Comparison of ENCODE assay signal across 19 cellular contexts in the genomic region with DNA sequence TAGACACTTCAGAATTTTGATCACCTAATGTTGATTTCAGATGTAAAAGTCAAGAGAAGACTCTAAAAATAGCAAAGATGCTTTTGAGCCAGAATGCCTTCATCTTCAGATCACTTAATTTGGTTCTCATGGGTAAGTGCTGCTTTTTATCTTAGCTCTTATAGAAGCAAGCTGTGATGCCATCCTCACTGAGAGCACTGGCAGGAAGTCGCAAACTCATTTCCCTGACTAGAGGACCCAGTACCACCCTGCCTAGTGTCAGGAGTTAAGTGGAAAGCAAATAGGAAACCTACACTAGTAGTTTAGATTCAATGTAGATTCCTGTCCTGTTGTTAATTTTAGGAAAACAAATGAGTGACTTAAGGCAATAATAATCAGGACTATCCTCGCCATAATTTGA. TPM values are rescaled to one million over a fixed set of nuclear protein-coding genes. Genes with fewer than 3 reads are reported as not detected.
DNase-seq lines count a peak whose midpoint lies in the region; ATAC-seq and TF ChIP-seq lines count a peak whose summit lies in the region.
"Had no signal": no experiment of that assay in that cellular context is flagged by ENCODE, and none has a peak within 500 bp of the region (broad histone marks: within the 10 kb centered on the region; RNA-seq: fewer than 3 reads in every experiment).

No MANE protein-coding gene starts in this region.

- no peaks in the 10 kb centered on the region for H3K27me3 ChIP-seq in CD8-positive, alpha-beta T cell (ENCODE audit: insufficient read depth, low read length)
- no peaks in the 10 kb centered on the region for H3K27me3 ChIP-seq in endodermal cell (ENCODE audit: control insufficient read depth, insufficient read depth, low read length, poor library complexity, severe bottlenecking)
- H3K27me3 ChIP-seq in upper lobe of left lung, result no peaks in the 10 kb centered on the region
- H3K27me3 ChIP-seq: foreskin keratinocyte, right lobe of liver, stomach, vagina had no signal

- no peaks in the 10 kb centered on the region for H3K9me3 Mint-ChIP-seq in CD8-positive, alpha-beta T cell
- H3K9me3 Mint-ChIP-seq in T-cell (no peaks in the 10 kb centered on the region), endodermal cell (peaks cover 26% of the 10 kb centered on the region)
- H3K9me3 Mint-ChIP-seq in dendritic cell treated with granulocyte-macrophage colony-stimulating factor and Interleukin-4, amounts not matched to agents 40 ng/mL and 50 ng/mL, for 4 days, result no peaks in the 10 kb centered on the region

- H3K4me1 Mint-ChIP-seq in CD8-positive, alpha-beta T cell (ENCODE audit: low read depth), result peaks cover 85% of the 10 kb centered on the region
- H3K4me1 Mint-ChIP-seq in T-cell (peaks cover 90 to 92% (median 90%) of the 10 kb centered on the region in 3 donors), endodermal cell (no peaks in the 10 kb centered on the region)
- H3K4me1 Mint-ChIP-seq in dendritic cell treated with granulocyte-macrophage colony-stimulating factor and Interleukin-4, amounts not matched to agents 40 ng/mL and 50 ng/mL, for 4 days (ENCODE audit: low read depth), result peaks cover 62% of the 10 kb centered on the region

- peaks cover 82% of the 10 kb centered on the region for H3K4me1 ChIP-seq in CD8-positive, alpha-beta T cell (ENCODE audit: insufficient read depth, low read length)
- no peaks in the 10 kb centered on the region for H3K4me1 ChIP-seq in endodermal cell (ENCODE audit: control insufficient read depth, insufficient read depth, low read length)
- H3K4me1 ChIP-seq in upper lobe of left lung, result peaks cover 8 to 23% (median 14%) of the 10 kb centered on the region in 4 donors
- H3K4me1 ChIP-seq: vagina had no signal

- DNase-seq in NCI-H748 (lab: John Stamatoyannopoulos, UW; ENCODE audit: unreplicated experiment) (peak; percentile 9), NCI-H748 treated with DMSO at 0.1 percent for 48 hours (lab: John Stamatoyannopoulos, UW) (no peak), T-cell (peak in 3 of 34 experiments; percentile 8 to 38 (median 22)), endodermal cell (no peak), NCI-H2107 treated with DMSO at 0.1 percent for 48 hours (lab: John Stamatoyannopoulos, UW; ENCODE audit: unreplicated experiment) (no peak), upper lobe of left lung (no peak)
- peak in 1 of 7 experiments; percentile 18 for DNase-seq in CD8-positive, alpha-beta T cell
- DNase-seq: anterior cingulate cortex, foreskin keratinocyte, Kasumi-1, left cardiac atrium, NCI-H1436 treated with DMSO at 0.1 percent for 48 hours, NCI-H345, right lobe of liver, Right ventricle myocardium superior, stomach had no signal

- 89 to 100% methylated on average over 2 of the region's 2 CpGs for WGBS in endodermal cell (ENCODE audit: insufficient coverage in 1 of 2, insufficient read length in 1 of 2), 2 experiments
- WGBS in upper lobe of left lung, 2 donors, result 75 to 83% methylated on average over 2 of the region's 2 CpGs

- no peak for TF ChIP-seq EP300 in upper lobe of left lung (IDR thresholded peaks at IDR 0.05)

- H3K27ac ChIP-seq in CD8-positive, alpha-beta T cell (ENCODE audit: low read depth, low read length), result no peak overlapping the region
- H3K27ac ChIP-seq in endodermal cell (ENCODE audit: low read depth, low read length) (no peak overlapping the region), upper lobe of left lung (no peak overlapping the region)
- H3K27ac ChIP-seq: foreskin keratinocyte, right lobe of liver, stomach, vagina had no signal

- no peaks in the 10 kb centered on the region for H3K27me3 Mint-ChIP-seq in CD8-positive, alpha-beta T cell (ENCODE audit: low read depth)
- H3K27me3 Mint-ChIP-seq in T-cell (no peaks in the 10 kb centered on the region), endodermal cell (ENCODE audit: insufficient read depth) (no peaks in the 10 kb centered on the region)
- no peaks in the 10 kb centered on the region for H3K27me3 Mint-ChIP-seq in dendritic cell treated with granulocyte-macrophage colony-stimulating factor and Interleukin-4, amounts not matched to agents 40 ng/mL and 50 ng/mL, for 4 days

- H3K36me3 Mint-ChIP-seq in CD8-positive, alpha-beta T cell, result peaks cover 53% of the 10 kb centered on the region
- H3K36me3 Mint-ChIP-seq in T-cell, result peaks cover 42% of the 10 kb centered on the region
- peaks cover 55% of the 10 kb centered on the region for H3K36me3 Mint-ChIP-seq in dendritic cell treated with granulocyte-macrophage colony-stimulating factor and Interleukin-4, amounts not matched to agents 40 ng/mL and 50 ng/mL, for 4 days (ENCODE audit: low read depth)
- peaks cover 60% of the 10 kb centered on the region for H3K36me3 Mint-ChIP-seq in endodermal cell (ENCODE audit: low read depth)

- no peak overlapping the region for H3K9ac ChIP-seq in endodermal cell (ENCODE audit: extremely low read depth, low read length, poor library complexity, severe bottlenecking)

- H3K36me3 ChIP-seq in CD8-positive, alpha-beta T cell (ENCODE audit: insufficient read depth, low read length), result peaks cover 19% of the 10 kb centered on the region
- H3K36me3 ChIP-seq in endodermal cell (ENCODE audit: control insufficient read depth, insufficient read depth, low read length) (peaks cover 44% of the 10 kb centered on the region), upper lobe of left lung (peaks cover 4 to 48% (median 11%) of the 10 kb centered on the region in 4 donors)

- intact Hi-C loops in CD8-positive, alpha-beta T cell (cut with DNase I, micrococcal nuclease), result loop anchor here in 1 of 2 experiments (1.0 kb wide), 1 partner anchor 43 kb away; no protein-coding TSS in a partner anchor
- intact Hi-C loops in dendritic cell treated with granulocyte-macrophage colony-stimulating factor and Interleukin-4, amounts not matched to agents 40 ng/mL and 50 ng/mL, for 4 days (cut with micrococcal nuclease), result loop anchor here (10.0 kb wide), 1 partner anchor 203 kb away; no protein-coding TSS in a partner anchor

- H3K4me3 ChIP-seq in CD8-positive, alpha-beta T cell (ENCODE audit: low read depth, low read length), result no peak overlapping the region
- H3K4me3 ChIP-seq in endodermal cell (ENCODE audit: low read length), result no peak overlapping the region
- no peak overlapping the region for H3K4me3 ChIP-seq in upper lobe of left lung
- H3K4me3 ChIP-seq: right lobe of liver, stomach, vagina had no signal

- H3K27ac Mint-ChIP-seq in CD8-positive, alpha-beta T cell, result peak overlapping the region; percentile 78
- peak overlapping the region; percentile 86 to 92 for H3K27ac Mint-ChIP-seq in T-cell
- peak overlapping the region; percentile 53 for H3K27ac Mint-ChIP-seq in dendritic cell treated with granulocyte-macrophage colony-stimulating factor and Interleukin-4, amounts not matched to agents 40 ng/mL and 50 ng/mL, for 4 days
- H3K27ac Mint-ChIP-seq in endodermal cell, result no peak overlapping the region

- H3K9me3 ChIP-seq in CD8-positive, alpha-beta T cell (ENCODE audit: low read length), result no peaks in the 10 kb centered on the region
- peaks cover 45% of the 10 kb centered on the region for H3K9me3 ChIP-seq in endodermal cell (ENCODE audit: control insufficient read depth, low read length)
- no peaks in the 10 kb centered on the region for H3K9me3 ChIP-seq in upper lobe of left lung
- H3K9me3 ChIP-seq: right lobe of liver, stomach, vagina had no signal

- H3K4me3 Mint-ChIP-seq in CD8-positive, alpha-beta T cell, result peak overlapping the region; percentile 26
- H3K4me3 Mint-ChIP-seq in T-cell, result peak overlapping the region in 2 of 3 donors; percentile 34 to 47
- no peak overlapping the region for H3K4me3 Mint-ChIP-seq in dendritic cell treated with granulocyte-macrophage colony-stimulating factor and Interleukin-4, amounts not matched to agents 40 ng/mL and 50 ng/mL, for 4 days
- no peak overlapping the region for H3K4me3 Mint-ChIP-seq in endodermal cell

- ATAC-seq in CD8-positive, alpha-beta T cell, result peak; percentile 50
- ATAC-seq in T-cell (replicated peaks in 1 of 4) (peak in 3 of 4 experiments; percentile 64 to 77 (median 65)), upper lobe of left lung (ENCODE audit: low FRiP score in 2 of 2) (no peak)
- ATAC-seq: activated CD4-positive, CD25-positive, alpha-beta regulatory T cell treated with anti-CD3 and anti-CD28 coated beads, Interleukin-2, amount 50 U/mL, for 24 hours; foreskin keratinocyte; left cardiac atrium; right lobe of liver had no signal

- POLR2A ChIA-PET in CD8-positive, alpha-beta T cell (lab: Charles Lee), result interaction anchor here (0.6 to 1.3 kb wide), 3 partner anchors 17 to 28 kb away, joined by 3 read pairs; partner anchors contain the start of gene IL10RB
- POLR2A ChIA-PET in T-cell (lab: Charles Lee), result interaction anchor here (0.5 to 0.7 kb wide), 3 partner anchors 121 to 350 kb away, joined by 3 to 4 read pairs (median 3); no protein-coding TSS in a partner anchor

- TF ChIP-seq POLR2A in upper lobe of left lung (IDR thresholded peaks at IDR 0.05), result no peak

- CTCF ChIA-PET in CD8-positive, alpha-beta T cell (lab: Charles Lee), result interaction anchor here (0.7 to 2.0 kb wide), 3 partner anchors 12 to 42 kb away, joined by 3 to 9 read pairs (median 3); partner anchors contain the start of gene IFNAR2
- CTCF ChIA-PET in T-cell (lab: Charles Lee), result interaction anchor here in 1 of 2 donors (0.7 to 1.6 kb wide), 2 partner anchors 13 to 42 kb away, joined by 4 to 5 read pairs; no protein-coding TSS in a partner anchor

- no peak for TF ChIP-seq CTCF in CD8-positive, alpha-beta T cell (IDR thresholded peaks at IDR 0.05)
- no peak for TF ChIP-seq CTCF in endodermal cell (conservative IDR thresholded peaks at IDR 0.05)
- TF ChIP-seq CTCF in upper lobe of left lung (IDR thresholded peaks at IDR 0.05), result no peak

RNA-seq across cellular contexts. Expression of gene IFNAR2, which starts 12.1 kb away (rescaled TPM):
- 10 to 100 TPM; 21.9 to 30.0 TPM for total RNA-seq in CD8-positive, alpha-beta T cell
- total RNA-seq in T-cell (10 to 100 TPM; 43.7 to 80.1 (median 71.6) TPM), endodermal cell (10 to 100 TPM; 14.1 to 27.7 TPM), upper lobe of left lung (10 to 100 TPM; 10.5 to 36.0 (median 22.3) TPM)
- polyA plus RNA-seq in endodermal cell (2013, experiment 1 of 2), result 24.1 TPM
- polyA plus RNA-seq in endodermal cell (2013, experiment 2 of 2), result 24.8 TPM

RNA-seq across cellular contexts. Expression of gene IL10RB, which starts 24.3 kb away (rescaled TPM):
- total RNA-seq in CD8-positive, alpha-beta T cell, result 1 to 10 TPM; 7.4 to 8.2 TPM
- total RNA-seq in T-cell, result 10 to 100 TPM; 19.5 to 29.6 (median 25.6) TPM
- total RNA-seq in endodermal cell, result 1 to 10 TPM; 4.1 to 5.3 TPM
- 11.6 TPM for polyA plus RNA-seq in endodermal cell (2013, experiment 1 of 2)
- polyA plus RNA-seq in endodermal cell (2013, experiment 2 of 2), result 8.9 TPM
- 10 to 100 TPM; 11.5 to 49.2 (median 41.0) TPM for total RNA-seq in upper lobe of left lung

Comparison
In these comparisons a context has a peak if more than half of its experiments do, and no peak if none do; other contexts are left out.
1. ATAC-seq: peak in CD8-positive, alpha-beta T cell (single experiment) and T-cell (3 of 4); none in upper lobe of left lung (0 of 2).
2. H3K4me3 Mint-ChIP-seq: peak in CD8-positive, alpha-beta T cell (single experiment) and T-cell (2 of 3); none in dendritic cell treated with granulocyte-macrophage colony-stimulating factor and Interleukin-4, amounts not matched to agents 40 ng/mL and 50 ng/mL, for 4 days (single experiment) and endodermal cell (single experiment).